In the genomic region with DNA sequence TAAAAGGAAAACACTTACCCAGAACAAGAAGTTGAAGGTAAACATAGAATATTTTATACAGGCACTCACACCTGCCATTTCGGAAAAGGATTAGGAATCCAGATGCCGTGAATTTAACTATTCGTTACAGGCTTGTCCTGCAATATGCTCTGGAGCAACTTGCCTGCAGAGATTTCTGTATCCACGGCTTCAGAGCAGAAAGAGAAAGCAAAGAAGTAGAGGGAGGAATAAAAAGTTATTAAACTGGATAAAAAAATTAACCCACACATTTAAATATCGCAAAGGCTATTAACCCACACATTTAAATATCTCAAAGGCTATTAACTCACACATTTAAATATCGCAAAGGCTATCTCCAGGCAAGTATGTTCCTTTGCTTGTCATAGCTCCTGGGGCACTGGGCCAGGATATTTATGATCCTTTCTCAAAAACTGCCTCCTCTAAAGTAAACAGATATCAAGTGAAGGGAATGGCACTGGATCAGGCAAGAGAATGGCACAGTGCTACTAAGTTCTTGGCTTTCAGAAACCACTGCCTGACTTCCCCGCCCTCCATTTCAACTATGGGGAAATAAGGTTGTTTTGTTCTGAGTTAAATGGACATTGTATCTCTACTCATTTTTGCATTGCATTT, we compare ENCODE assay signal across 1 cellular context.
TF ChIP-seq lines count a peak whose summit lies in the region.

Gene TSPAN8 (minus strand): TSS at position 399 of the 633 bp plus-strand sequence. CDS start 321 bp downstream, at position 78.

TF ChIP-seq in GM23338, 12 proteins besides CTCF, POLR2A, EP300 and RAD21:
- TF ChIP-seq REST (IDR thresholded peaks at IDR 0.05; ENCODE audit: unreplicated experiment) (no peak), STAT1 (IDR thresholded peaks at IDR 0.05; ENCODE audit: unreplicated experiment) (no peak), POLR2AphosphoS5 (IDR thresholded peaks at IDR 0.05; ENCODE audit: low read depth) (no peak)
